Comparison of ENCODE assay signal across 8 cellular contexts in genomic region chr15:70259640-70260066, GRCh38.
DNase-seq lines count a peak whose midpoint lies in the region; ATAC-seq and TF ChIP-seq lines count a peak whose summit lies in the region.

No MANE protein-coding gene starts in this region.

- H3K4me3 ChIP-seq in AG10803 (ENCODE audit: low read length) (no peak overlapping the region), GM12875 (ENCODE audit: low read depth, low read length) (no peak overlapping the region), foreskin fibroblast (ENCODE audit: low read depth in 1 of 2, low read length in 2 of 2) (no peak overlapping the region)

- TF ChIP-seq CTCF in AG10803 (conservative IDR thresholded peaks at IDR 0.05; ENCODE audit: low read length) (peak; percentile 7; the same call in 1 of the 2 replicates), GM12875 (IDR thresholded peaks at IDR 0.05; ENCODE audit: borderline replicate concordance, insufficient read depth, low read depth, low read length) (peak; percentile 12; the same call in 1 of the 2 replicates), foreskin fibroblast (IDR thresholded peaks at IDR 0.05; ENCODE audit: low read depth, low read length) (peak; percentile 3), omental fat pad (IDR thresholded peaks at IDR 0.05) (no peak)

- DNase-seq in AG10803 (ENCODE audit: low read depth) (no peak), foreskin fibroblast (no peak), omental fat pad (ENCODE audit: low spot score) (no peak), NCI-H1092 (lab: John Stamatoyannopoulos, UW) (no peak)

- ATAC-seq in SK-N-SH treated with all-trans-retinoic acid at 6 μM for 48 hours (peak; percentile 60), HG02588 (IDR thresholded peaks at IDR 0.05; ENCODE audit: unreplicated experiment) (no peak), omental fat pad (ENCODE audit: low FRiP score) (no peak), GM19452 (IDR thresholded peaks at IDR 0.05; ENCODE audit: unreplicated experiment) (no peak)

TF ChIP-seq in SK-N-SH treated with all-trans-retinoic acid at 6 μM for 48 hours, 23 proteins besides CTCF, POLR2A, EP300 and RAD21:
- no peak for TF ChIP-seq ISL1 (CRISPR knock-in tag; IDR thresholded peaks at IDR 0.05)
- no peak for TF ChIP-seq ZNF70 (CRISPR knock-in tag; IDR thresholded peaks at IDR 0.05)
- no peak for TF ChIP-seq GLIS3 (CRISPR knock-in tag; IDR thresholded peaks at IDR 0.05)
- no peak for TF ChIP-seq TCF4 (CRISPR knock-in tag; IDR thresholded peaks at IDR 0.05; ENCODE audit: borderline replicate concordance)
- TF ChIP-seq CSDC2 (CRISPR knock-in tag; IDR thresholded peaks at IDR 0.05): no peak
- no peak for TF ChIP-seq BACH2 (CRISPR knock-in tag; IDR thresholded peaks at IDR 0.05; ENCODE audit: borderline replicate concordance)
- no peak for TF ChIP-seq SNAI2 (CRISPR knock-in tag; IDR thresholded peaks at IDR 0.05)
- no peak for TF ChIP-seq OSR1 (CRISPR knock-in tag; IDR thresholded peaks at IDR 0.05)
- TF ChIP-seq TSHZ2 (CRISPR knock-in tag; IDR thresholded peaks at IDR 0.05): no peak
- TF ChIP-seq ARNTL (CRISPR knock-in tag; IDR thresholded peaks at IDR 0.05; ENCODE audit: borderline replicate concordance, low read depth): no peak
- TF ChIP-seq PPARA (CRISPR knock-in tag; IDR thresholded peaks at IDR 0.05; ENCODE audit: borderline replicate concordance): no peak
- TF ChIP-seq ZC3H10 (CRISPR knock-in tag; IDR thresholded peaks at IDR 0.05): no peak
- no peak for TF ChIP-seq CSRNP3 (CRISPR knock-in tag; IDR thresholded peaks at IDR 0.05)

Comparison
In these comparisons a context has a peak if more than half of its experiments do, and no peak if none do; other contexts are left out.
1. CTCF ChIP-seq: peak in AG10803 (single experiment), GM12875 (single experiment) and foreskin fibroblast (single experiment); none in omental fat pad (0 of 3).